In the genomic region with DNA sequence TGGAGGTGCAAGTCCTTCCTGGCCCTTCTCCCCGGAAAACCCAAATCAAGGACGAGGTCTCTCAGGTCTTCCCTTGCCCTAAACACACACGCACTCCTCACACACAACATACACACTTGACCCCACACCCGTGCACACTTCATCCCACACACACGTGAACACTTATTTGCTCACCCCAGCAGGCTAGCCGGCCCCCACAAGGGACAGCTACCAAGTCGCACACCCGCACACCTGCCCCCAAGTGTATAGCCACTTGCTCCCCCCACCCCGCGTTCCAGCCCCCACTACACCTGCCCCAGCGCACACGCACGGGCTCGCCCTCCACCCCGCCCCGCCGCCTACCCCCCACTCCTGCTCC, we compare ENCODE assay signal across 8 cellular contexts. TPM values are rescaled to one million over a fixed set of nuclear protein-coding genes. Genes with fewer than 3 reads are reported as not detected.
DNase-seq lines count a peak whose midpoint lies in the region; ATAC-seq, FAIRE-seq and TF ChIP-seq lines count a peak whose summit lies in the region.

No MANE protein-coding gene starts in this region.

- H3K36me3 ChIP-seq in ES-I3 (ENCODE audit: insufficient read depth, low read length) (no peaks in the 10 kb centered on the region), pancreas (no peaks in the 10 kb centered on the region)

- H3K9ac ChIP-seq in ES-I3 (ENCODE audit: low read depth, low read length): peak overlapping the region; percentile 70

- TF ChIP-seq CTCF in fibroblast of villous mesenchyme (IDR thresholded peaks at IDR 0.05; ENCODE audit: insufficient read depth, low read depth, low read length) (no peak), pancreas (IDR thresholded peaks at IDR 0.05) (no peak)

- H3K27ac Mint-ChIP-seq in activated CD4-positive, alpha-beta T cell treated with anti-CD3 and anti-CD28 coated beads, Interleukin-2, amount 10 ng/mL, durations not matched to agents 24 days and 14 days: peak overlapping the region; percentile 93

- no peaks in the 10 kb centered on the region for H3K27me3 Mint-ChIP-seq in activated CD4-positive, alpha-beta T cell treated with anti-CD3 and anti-CD28 coated beads, Interleukin-2, amount 10 ng/mL, durations not matched to agents 24 days and 14 days

- peak; percentile 67 for DNase-seq in activated CD4-positive, alpha-beta T cell treated with anti-CD3 and anti-CD28 coated beads, Interleukin-2, amount 10 ng/mL, durations not matched to agents 24 days and 14 days
- no peak for DNase-seq in fibroblast of villous mesenchyme (ENCODE audit: low read depth)
- peak in 3 of 6 donors; percentile 20 to 54 (median 25) for DNase-seq in pancreas
- DNase-seq in hepatic stellate cell (ENCODE audit: low spot score): no peak
- DNase-seq in NCI-H187 (lab: John Stamatoyannopoulos, UW): no peak
- no peak for DNase-seq in inferior parietal cortex (ENCODE audit: extremely low spot score)

- H3K4me1 ChIP-seq in ES-I3 (ENCODE audit: insufficient read depth, low read length) (peaks cover 20% of the 10 kb centered on the region), pancreas (peaks cover 0 to 26% (median 0%) of the 10 kb centered on the region in 3 donors)

- no peak for FAIRE-seq in pancreas (lab: Jason Lieb, UNC)

- peaks cover 15% of the 10 kb centered on the region for H3K36me3 Mint-ChIP-seq in activated CD4-positive, alpha-beta T cell treated with anti-CD3 and anti-CD28 coated beads, Interleukin-2, amount 10 ng/mL, durations not matched to agents 24 days and 14 days (ENCODE audit: low read depth)

- peak overlapping the region; percentile 24 to 74 (median 56) for H3K27ac ChIP-seq in pancreas

- peaks cover 30% of the 10 kb centered on the region for H3K4me1 Mint-ChIP-seq in activated CD4-positive, alpha-beta T cell treated with anti-CD3 and anti-CD28 coated beads, Interleukin-2, amount 10 ng/mL, durations not matched to agents 24 days and 14 days

- ATAC-seq in HG02885 (IDR thresholded peaks at IDR 0.05; ENCODE audit: poor library complexity, unreplicated experiment): peak; percentile 10
- peak in 3 of 4 donors; percentile 21 to 32 (median 24) for ATAC-seq in pancreas

- H3K9me3 Mint-ChIP-seq in activated CD4-positive, alpha-beta T cell treated with anti-CD3 and anti-CD28 coated beads, Interleukin-2, amount 10 ng/mL, durations not matched to agents 24 days and 14 days: no peaks in the 10 kb centered on the region

- H3K27me3 ChIP-seq in pancreas: no peaks in the 10 kb centered on the region

- 0 to 1% methylated on average over 13 to 17 of the region's 17 CpGs for WGBS in pancreas, 2 donors

- intact Hi-C loops in activated CD4-positive, alpha-beta T cell treated with anti-CD3 and anti-CD28 coated beads, Interleukin-2, amount 10 ng/mL, durations not matched to agents 24 days and 14 days (cut with micrococcal nuclease): loop anchor here (1.0 kb wide), 1 partner anchor 8 kb away; the partner anchor contains the start of gene C2orf49
- intact Hi-C loops in pancreas (cut with DNase I): no loop called here

- peak overlapping the region; percentile 91 for H3K4me3 Mint-ChIP-seq in activated CD4-positive, alpha-beta T cell treated with anti-CD3 and anti-CD28 coated beads, Interleukin-2, amount 10 ng/mL, durations not matched to agents 24 days and 14 days

- H3K9me3 ChIP-seq in ES-I3 (ENCODE audit: control insufficient read depth, insufficient read depth, low read length) (no peaks in the 10 kb centered on the region), pancreas (no peaks in the 10 kb centered on the region)

- H3K4me3 ChIP-seq in fibroblast of villous mesenchyme (ENCODE audit: low read depth, low read length): peak overlapping the region; percentile 80
- H3K4me3 ChIP-seq in pancreas: peak overlapping the region; percentile 20 to 67 (median 48)

RNA-seq across cellular contexts. Expression of gene TGFBRAP1, which starts 0.4 kb away (rescaled TPM):
- total RNA-seq in activated CD4-positive, alpha-beta T cell treated with anti-CD3 and anti-CD28 coated beads, Interleukin-2, amount 10 ng/mL, durations not matched to agents 24 days and 14 days: 26.2 and 26.5 TPM in 2 replicates
- 29.4 and 33.2 TPM in 2 replicates for total RNA-seq in fibroblast of villous mesenchyme
- 10 to 100 TPM in 1 of 6 donors, 1 to 10 TPM in 5; 7.2 to 11.5 (median 9.3) TPM for total RNA-seq in pancreas
- 1 to 10 TPM; 3.6 to 6.7 TPM for polyA plus RNA-seq in pancreas

RNA-seq across cellular contexts. Expression of gene C2orf49, which starts 8.2 kb away (rescaled TPM):
- 20.8 and 25.5 TPM in 2 replicates for total RNA-seq in activated CD4-positive, alpha-beta T cell treated with anti-CD3 and anti-CD28 coated beads, Interleukin-2, amount 10 ng/mL, durations not matched to agents 24 days and 14 days
- total RNA-seq in fibroblast of villous mesenchyme (12.9 and 23.7 TPM in 2 replicates), pancreas (10 to 100 TPM in 1 of 6 donors, 1 to 10 TPM in 5; 6.4 to 10.2 (median 7.4) TPM)
- 1 to 10 TPM; 4.2 to 5.9 TPM for polyA plus RNA-seq in pancreas
